ENCODE assay signal across 9 cellular contexts in the genomic region with DNA sequence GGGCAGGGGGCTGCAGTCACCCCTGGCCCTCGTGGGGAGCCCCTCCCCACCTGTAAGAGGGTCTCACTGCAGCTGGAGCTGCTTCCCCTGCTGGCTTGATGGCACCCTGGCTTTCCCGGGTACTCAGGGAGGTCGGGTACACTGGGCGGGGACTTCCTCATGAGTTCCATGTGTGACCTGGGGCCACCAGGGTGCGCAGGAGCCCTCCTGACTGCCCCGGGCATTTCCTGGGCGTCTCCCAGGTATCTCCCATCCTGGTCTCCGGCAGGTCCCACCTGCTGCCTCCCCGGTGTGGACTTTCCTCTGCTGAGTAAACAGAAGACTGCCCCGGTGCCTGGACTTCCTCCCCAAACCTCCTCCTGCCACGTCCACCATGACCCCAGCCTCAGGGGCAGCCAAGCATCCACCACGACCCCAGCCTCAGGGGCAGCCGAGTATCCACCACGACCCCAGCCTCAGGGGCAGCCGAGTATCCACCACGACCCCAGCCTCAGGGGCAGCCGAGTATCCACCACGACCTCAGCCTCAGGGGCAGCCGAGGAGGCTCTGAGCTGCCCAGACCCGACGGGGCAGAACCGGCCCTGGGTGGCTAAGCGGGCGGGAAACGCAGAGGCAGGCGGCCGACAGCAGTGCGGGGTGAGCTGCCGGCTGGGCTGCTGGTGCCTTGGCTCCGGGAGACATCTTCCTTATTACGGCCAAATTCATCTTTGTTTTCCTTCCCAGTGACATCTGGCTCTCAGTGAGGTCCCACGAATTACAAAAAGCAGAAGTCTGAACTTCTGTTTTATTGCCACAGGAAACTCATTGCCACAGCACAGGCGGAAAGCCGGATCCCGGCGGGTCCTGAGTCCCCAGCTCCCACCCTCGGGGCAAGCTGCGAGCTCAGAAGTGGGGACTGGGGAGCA. TPM values are rescaled to one million over a fixed set of nuclear protein-coding genes. Genes with fewer than 3 reads are reported as not detected.
DNase-seq lines count a peak whose midpoint lies in the region; ATAC-seq and TF ChIP-seq lines count a peak whose summit lies in the region.
"Had no signal": no experiment of that assay in that cellular context is flagged by ENCODE, and none has a peak within 500 bp of the region (broad histone marks: within the 10 kb centered on the region; RNA-seq: fewer than 3 reads in every experiment).

No MANE protein-coding gene starts in this region.

- peak overlapping the region; percentile 57 for H3K27ac ChIP-seq in colonic mucosa
- H3K27ac ChIP-seq in neuronal stem cell (replicated peaks; ENCODE audit: low read length) = no peak overlapping the region
- H3K27ac ChIP-seq: parathyroid adenoma had no signal

- H3K4me1 ChIP-seq in colonic mucosa (peaks cover 12% of the 10 kb centered on the region), neuronal stem cell (ENCODE audit: control insufficient read depth in 2 of 2, insufficient read depth in 1 of 2, low read depth in 1 of 2, low read length in 2 of 2) (peaks cover 0 to 2% of the 10 kb centered on the region in 2 donors)
- H3K4me1 ChIP-seq: parathyroid adenoma had no signal

- H2BK12ac ChIP-seq in neuronal stem cell (ENCODE audit: low read length) = no peak overlapping the region

- H3K9ac ChIP-seq in colonic mucosa (ENCODE audit: low read depth in 2 of 2, low read length in 2 of 2) = peak overlapping the region; percentile 51 to 53
- no peak overlapping the region for H3K9ac ChIP-seq in neuronal stem cell (ENCODE audit: low read depth, low read length, poor library complexity)
- H3K9ac ChIP-seq: parathyroid adenoma had no signal

- H3K36me3 Mint-ChIP-seq in progenitor cell of endocrine pancreas (ENCODE audit: insufficient read depth) = no peaks in the 10 kb centered on the region
- no peaks in the 10 kb centered on the region for H3K36me3 Mint-ChIP-seq in nephron progenitor cell (ENCODE audit: low read depth)

- no peaks in the 10 kb centered on the region for H3K9me3 ChIP-seq in colonic mucosa
- H3K9me3 ChIP-seq in neuronal stem cell (replicated peaks in 1 of 2; ENCODE audit: control insufficient read depth in 2 of 2, insufficient read depth in 1 of 2, low read depth in 1 of 2, low read length in 2 of 2) = no peaks in the 10 kb centered on the region

- no peak overlapping the region for H3K4ac ChIP-seq in neuronal stem cell (ENCODE audit: low read length)

- no peak overlapping the region for H2AFZ ChIP-seq in neuronal stem cell (ENCODE audit: low read length)
- H2AFZ ChIP-seq: parathyroid adenoma had no signal

- H3K27ac Mint-ChIP-seq in progenitor cell of endocrine pancreas (no peak overlapping the region), nephron progenitor cell (no peak overlapping the region)

- H2BK15ac ChIP-seq in neuronal stem cell (ENCODE audit: low read length) = peak overlapping the region; percentile 78

- no peaks in the 10 kb centered on the region for H3K4me1 Mint-ChIP-seq in progenitor cell of endocrine pancreas (ENCODE audit: low read depth)
- H3K4me1 Mint-ChIP-seq in nephron progenitor cell = peaks cover 7% of the 10 kb centered on the region

- H3K9me3 Mint-ChIP-seq in progenitor cell of endocrine pancreas (ENCODE audit: low read depth) (no peaks in the 10 kb centered on the region), nephron progenitor cell (no peaks in the 10 kb centered on the region)

- no peak overlapping the region for H4K8ac ChIP-seq in neuronal stem cell (ENCODE audit: low read depth, low read length)

- no peak overlapping the region for H3K14ac ChIP-seq in neuronal stem cell (ENCODE audit: low read length)

- DNase-seq in DMS53 (lab: John Stamatoyannopoulos, UW) = peak; percentile 90
- DNase-seq in Kasumi-1 (lab: John Stamatoyannopoulos, UW) = peak; percentile 95 to 96
- DNase-seq in colonic mucosa = peak; percentile 75
- DNase-seq in neuronal stem cell (ENCODE audit: low spot score) = no peak
- DNase-seq in progenitor cell of endocrine pancreas (ENCODE audit: low spot score, unreplicated experiment) = no peak
- no peak for DNase-seq in DMS79 (lab: John Stamatoyannopoulos, UW)
- DNase-seq in nephron progenitor cell = no peak

- no peak overlapping the region for H3K4me3 ChIP-seq in colonic mucosa
- no peak overlapping the region for H3K4me3 ChIP-seq in neuronal stem cell (ENCODE audit: low read length in 2 of 2)

- H3K36me3 ChIP-seq in colonic mucosa = no peaks in the 10 kb centered on the region
- no peaks in the 10 kb centered on the region for H3K36me3 ChIP-seq in neuronal stem cell (replicated peaks in 1 of 2; ENCODE audit: control insufficient read depth in 2 of 2, insufficient read depth in 2 of 2, low read length in 2 of 2)

- H3K27me3 ChIP-seq in colonic mucosa (peaks cover 22% of the 10 kb centered on the region), neuronal stem cell (ENCODE audit: control insufficient read depth in 3 of 3, insufficient read depth in 3 of 3, low read depth in 1 of 3, low read length in 3 of 3) (peaks cover 9 to 67% (median 28%) of the 10 kb centered on the region in 3 experiments)

- H3K4me3 Mint-ChIP-seq in progenitor cell of endocrine pancreas (ENCODE audit: low read depth) (no peak overlapping the region), nephron progenitor cell (no peak overlapping the region)

- H2BK120ac ChIP-seq in neuronal stem cell (ENCODE audit: low read depth, low read length) = no peak overlapping the region

- no peak for ATAC-seq in GM18511 (IDR thresholded peaks at IDR 0.05; ENCODE audit: unreplicated experiment)

- peak overlapping the region; percentile 63 for H2AK5ac ChIP-seq in neuronal stem cell (ENCODE audit: low read depth, low read length)

- H2BK5ac ChIP-seq in neuronal stem cell (ENCODE audit: low read length) = no peak overlapping the region

- no peak overlapping the region for H3K4me2 ChIP-seq in neuronal stem cell (ENCODE audit: insufficient read depth, low read length, poor library complexity, severe bottlenecking)

- H3K27me3 Mint-ChIP-seq in progenitor cell of endocrine pancreas (peaks cover 8% of the 10 kb centered on the region), nephron progenitor cell (ENCODE audit: low read depth, poor library complexity) (peaks cover 53% of the 10 kb centered on the region)

- H3K79me1 ChIP-seq in neuronal stem cell (ENCODE audit: low read depth, low read length) = peaks cover 2% of the 10 kb centered on the region

- intact Hi-C loops in colonic mucosa (cut with DNase I) = no loop called here

- H3K23ac ChIP-seq in neuronal stem cell (ENCODE audit: low read depth, low read length, poor library complexity) = no peak overlapping the region

- WGBS in neuronal stem cell (ENCODE audit: extremely low coverage in 2 of 2, insufficient read length in 2 of 2, insufficient replicate concordance in 1 of 2), 2 donors = no CpG with 5 or more reads among the region's 38 CpGs

- H4K91ac ChIP-seq in neuronal stem cell (ENCODE audit: low read depth, low read length, poor library complexity) = no peak overlapping the region

- TF ChIP-seq CTCF in colonic mucosa (IDR thresholded peaks at IDR 0.05) (no peak), progenitor cell of endocrine pancreas (IDR thresholded peaks at IDR 0.05; ENCODE audit: unreplicated experiment) (no peak), nephron progenitor cell (IDR thresholded peaks at IDR 0.05) (no peak)

- H3K18ac ChIP-seq in neuronal stem cell (ENCODE audit: low read length) = no peak overlapping the region

RNA-seq across cellular contexts. Expression of gene CBFA2T3, which starts 40.7 kb away (rescaled TPM):
- total RNA-seq in colonic mucosa (10 to 100 TPM; 10.1 to 10.5 TPM), progenitor cell of endocrine pancreas (12.5 and 12.9 TPM in 2 replicates)
- polyA plus RNA-seq in neuronal stem cell (2013, experiment 1 of 2) = 8.3 TPM
- 8.0 TPM for polyA plus RNA-seq in neuronal stem cell (2013, experiment 2 of 2)

Comparison
In these comparisons a context has a peak if more than half of its experiments do, and no peak if none do; other contexts are left out.
1. DNase-seq: peak in DMS53 (single experiment), Kasumi-1 (2 of 2) and colonic mucosa (single experiment); none in neuronal stem cell (single experiment), progenitor cell of endocrine pancreas (single experiment), DMS79 (single experiment) and nephron progenitor cell (single experiment).